In genomic region chr2:106607371-106607770, GRCh38 we compare ENCODE assay signal across 27 cellular contexts.
"Had no signal": no experiment of that assay in that cellular context is flagged by ENCODE, and none has a peak within 500 bp of the region (broad histone marks: within the 10 kb centered on the region; RNA-seq: fewer than 3 reads in every experiment).

No MANE protein-coding gene starts in this region.

- H3K4me1 ChIP-seq: adrenal gland, body of pancreas had no signal

- FAIRE-seq: frontal cortex had no signal

- H3K4me3 ChIP-seq: adrenal gland, body of pancreas had no signal

- DNase-seq: activated CD4-positive, alpha-beta memory T cell treated with anti-CD3 and anti-CD28 coated beads for 36 hours; activated CD4-positive, alpha-beta T cell treated with anti-CD3 and anti-CD28 coated beads for 36 hours; activated CD4-positive, alpha-beta T cell treated with anti-CD3 and anti-CD28 coated beads, Interleukin-2, amount 10 ng/mL, durations not matched to agents 24 days and 14 days; activated CD4-positive, CD25-positive, alpha-beta regulatory T cell; activated CD4-positive, CD25-positive, alpha-beta regulatory T cell treated with anti-CD3 and anti-CD28 coated beads, Interleukin-2, amount 50 U/mL, for 72 hours; activated CD8-positive, alpha-beta memory T cell treated with anti-CD3 and anti-CD28 coated beads, Interleukin-2, amount 10 ng/mL, durations not matched to agents 7 days and 5 days; activated CD8-positive, alpha-beta memory T cell treated with anti-CD3 and anti-CD28 coated beads, Interleukin-2, amount 50 U/mL, for 4 hours; activated CD8-positive, alpha-beta T cell treated with anti-CD3 and anti-CD28 coated beads, Interleukin-2, amount 10 ng/mL, durations not matched to agents 7 days and 5 days; activated effector memory CD4-positive, alpha-beta T cell treated with anti-CD3 and anti-CD28 coated beads, Interleukin-2, amount 50 U/mL, for 16 hours; activated naive CD4-positive, alpha-beta T cell treated with anti-CD3 and anti-CD28 coated beads for 36 hours; activated naive CD8-positive, alpha-beta T cell treated with anti-CD3 and anti-CD28 coated beads for 36 hours; activated naive CD8-positive, alpha-beta T cell treated with anti-CD3 and anti-CD28 coated beads, Interleukin-2, amount 50 U/mL, for 24 hours; activated T-cell treated with anti-CD3 and anti-CD28 coated beads, Interleukin-2, amount 50 U/mL, for 1 hour; activated T-cell treated with anti-CD3 and anti-CD28 coated beads, Interleukin-2, amount 50 U/mL, for 48 hours; adrenal gland; amygdala; aorta; body of pancreas; caudate nucleus; effector CD8-positive, alpha-beta T cell; foreskin fibroblast; head of caudate nucleus; T-helper 1 cell; T-helper 17 cell; T1000 had no signal

- ATAC-seq: activated CD4-positive, alpha-beta T cell treated with anti-CD3 and anti-CD28 coated beads for 36 hours; activated CD8-positive, alpha-beta memory T cell treated with anti-CD3 and anti-CD28 coated beads, Interleukin-2, amount 10 ng/mL, durations not matched to agents 7 days and 5 days; activated CD8-positive, alpha-beta T cell treated with anti-CD3 and anti-CD28 coated beads, Interleukin-2, amount 10 ng/mL, durations not matched to agents 7 days and 5 days; activated naive CD8-positive, alpha-beta T cell treated with anti-CD3 and anti-CD28 coated beads, Interleukin-2, amount 50 U/mL, for 24 hours; body of pancreas; esophagus mucosa; T-helper 17 cell had no signal

- H3K27ac ChIP-seq: adrenal gland, body of pancreas had no signal

- H3K27me3 ChIP-seq: adrenal gland, body of pancreas had no signal

- H3K36me3 ChIP-seq: adrenal gland had no signal

- H3K9me3 ChIP-seq: adrenal gland, body of pancreas had no signal
